In the genomic region with DNA sequence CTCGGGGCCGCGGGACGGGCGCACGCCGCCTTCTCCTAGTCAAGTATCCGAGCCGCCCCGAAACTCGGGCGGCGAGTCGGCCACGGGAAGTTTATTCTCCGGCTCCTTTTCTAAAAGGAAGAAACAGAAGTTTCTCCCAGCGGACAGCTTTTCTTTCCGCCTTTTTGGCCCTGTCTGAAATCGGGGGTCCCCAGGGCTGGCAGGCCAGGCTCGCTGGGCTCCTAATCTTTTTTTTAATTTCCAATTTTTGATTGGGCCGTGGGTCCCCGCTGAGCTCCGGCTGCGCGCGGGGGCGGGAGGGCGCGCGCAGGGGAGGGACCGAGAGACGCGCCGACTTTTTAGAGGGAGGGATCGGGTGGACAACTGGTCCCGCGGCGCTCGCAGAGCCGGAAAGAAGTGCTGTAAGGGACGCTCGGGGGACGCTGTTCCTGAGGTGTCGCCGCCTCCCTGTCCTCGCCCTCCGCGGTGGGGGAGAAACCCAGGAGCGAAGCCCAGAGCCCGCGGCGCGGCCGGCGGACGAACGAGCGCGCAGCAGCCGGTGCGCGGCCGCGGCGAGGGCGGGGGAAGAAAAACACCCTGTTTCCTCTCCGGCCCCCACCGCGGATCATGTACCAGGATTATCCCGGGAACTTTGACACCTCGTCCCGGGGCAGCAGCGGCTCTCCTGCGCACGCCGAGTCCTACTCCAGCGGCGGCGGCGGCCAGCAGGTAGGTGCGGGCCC, we compare ENCODE assay signal across 1 cellular context.
TF ChIP-seq lines count a peak whose summit lies in the region.

No MANE protein-coding gene starts in this region.

TF ChIP-seq in HEK293, 187 proteins besides CTCF, POLR2A, EP300 and RAD21 (continued from another document):
- TF ChIP-seq, protein P1, sequence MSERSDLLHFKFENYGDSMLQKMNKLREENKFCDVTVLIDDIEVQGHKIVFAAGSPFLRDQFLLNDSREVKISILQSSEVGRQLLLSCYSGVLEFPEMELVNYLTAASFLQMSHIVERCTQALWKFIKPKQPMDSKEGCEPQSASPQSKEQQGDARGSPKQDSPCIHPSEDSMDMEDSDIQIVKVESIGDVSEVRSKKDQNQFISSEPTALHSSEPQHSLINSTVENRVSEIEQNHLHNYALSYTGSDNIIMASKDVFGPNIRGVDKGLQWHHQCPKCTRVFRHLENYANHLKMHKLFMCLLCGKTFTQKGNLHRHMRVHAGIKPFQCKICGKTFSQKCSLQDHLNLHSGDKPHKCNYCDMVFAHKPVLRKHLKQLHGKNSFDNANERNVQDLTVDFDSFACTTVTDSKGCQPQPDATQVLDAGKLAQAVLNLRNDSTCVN (tag by site-specific recombination; optimal IDR thresholded peaks at IDR 0.05), result peak; percentile 76
- no peak for TF ChIP-seq ZNF24 (tag by site-specific recombination; IDR thresholded peaks at IDR 0.05)
- TF ChIP-seq, protein P2, sequence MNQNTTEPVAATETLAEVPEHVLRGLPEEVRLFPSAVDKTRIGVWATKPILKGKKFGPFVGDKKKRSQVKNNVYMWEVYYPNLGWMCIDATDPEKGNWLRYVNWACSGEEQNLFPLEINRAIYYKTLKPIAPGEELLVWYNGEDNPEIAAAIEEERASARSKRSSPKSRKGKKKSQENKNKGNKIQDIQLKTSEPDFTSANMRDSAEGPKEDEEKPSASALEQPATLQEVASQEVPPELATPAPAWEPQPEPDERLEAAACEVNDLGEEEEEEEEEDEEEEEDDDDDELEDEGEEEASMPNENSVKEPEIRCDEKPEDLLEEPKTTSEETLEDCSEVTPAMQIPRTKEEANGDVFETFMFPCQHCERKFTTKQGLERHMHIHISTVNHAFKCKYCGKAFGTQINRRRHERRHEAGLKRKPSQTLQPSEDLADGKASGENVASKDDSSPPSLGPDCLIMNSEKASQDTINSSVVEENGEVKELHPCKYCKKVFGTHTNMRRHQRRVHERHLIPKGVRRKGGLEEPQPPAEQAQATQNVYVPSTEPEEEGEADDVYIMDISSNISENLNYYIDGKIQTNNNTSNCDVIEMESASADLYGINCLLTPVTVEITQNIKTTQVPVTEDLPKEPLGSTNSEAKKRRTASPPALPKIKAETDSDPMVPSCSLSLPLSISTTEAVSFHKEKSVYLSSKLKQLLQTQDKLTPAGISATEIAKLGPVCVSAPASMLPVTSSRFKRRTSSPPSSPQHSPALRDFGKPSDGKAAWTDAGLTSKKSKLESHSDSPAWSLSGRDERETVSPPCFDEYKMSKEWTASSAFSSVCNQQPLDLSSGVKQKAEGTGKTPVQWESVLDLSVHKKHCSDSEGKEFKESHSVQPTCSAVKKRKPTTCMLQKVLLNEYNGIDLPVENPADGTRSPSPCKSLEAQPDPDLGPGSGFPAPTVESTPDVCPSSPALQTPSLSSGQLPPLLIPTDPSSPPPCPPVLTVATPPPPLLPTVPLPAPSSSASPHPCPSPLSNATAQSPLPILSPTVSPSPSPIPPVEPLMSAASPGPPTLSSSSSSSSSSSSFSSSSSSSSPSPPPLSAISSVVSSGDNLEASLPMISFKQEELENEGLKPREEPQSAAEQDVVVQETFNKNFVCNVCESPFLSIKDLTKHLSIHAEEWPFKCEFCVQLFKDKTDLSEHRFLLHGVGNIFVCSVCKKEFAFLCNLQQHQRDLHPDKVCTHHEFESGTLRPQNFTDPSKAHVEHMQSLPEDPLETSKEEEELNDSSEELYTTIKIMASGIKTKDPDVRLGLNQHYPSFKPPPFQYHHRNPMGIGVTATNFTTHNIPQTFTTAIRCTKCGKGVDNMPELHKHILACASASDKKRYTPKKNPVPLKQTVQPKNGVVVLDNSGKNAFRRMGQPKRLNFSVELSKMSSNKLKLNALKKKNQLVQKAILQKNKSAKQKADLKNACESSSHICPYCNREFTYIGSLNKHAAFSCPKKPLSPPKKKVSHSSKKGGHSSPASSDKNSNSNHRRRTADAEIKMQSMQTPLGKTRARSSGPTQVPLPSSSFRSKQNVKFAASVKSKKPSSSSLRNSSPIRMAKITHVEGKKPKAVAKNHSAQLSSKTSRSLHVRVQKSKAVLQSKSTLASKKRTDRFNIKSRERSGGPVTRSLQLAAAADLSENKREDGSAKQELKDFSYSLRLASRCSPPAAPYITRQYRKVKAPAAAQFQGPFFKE (tag by site-specific recombination; IDR thresholded peaks at IDR 0.05; ENCODE audit: borderline replicate concordance), result no peak
- TF ChIP-seq ZNF768 (tag by site-specific recombination; IDR thresholded peaks at IDR 0.05), result no peak
- TF ChIP-seq SP2 (tag by site-specific recombination; IDR thresholded peaks at IDR 0.05), result peak; percentile 83
- peak; percentile 51; the same call in 1 of the 2 replicates for TF ChIP-seq ZNF335 (tag by site-specific recombination; conservative IDR thresholded peaks at IDR 0.05)
- peak; percentile 50; the same call in 1 of the 2 replicates for TF ChIP-seq ZFHX2 (tag by site-specific recombination; conservative IDR thresholded peaks at IDR 0.05)
- TF ChIP-seq BCL11B (tag by site-specific recombination; IDR thresholded peaks at IDR 0.05; ENCODE audit: low read depth), result no peak
- TF ChIP-seq KLF8 (tag by site-specific recombination; IDR thresholded peaks at IDR 0.05), result peak; percentile 21; the same call in 1 of the 2 replicates
- TF ChIP-seq ZSCAN18 (tag by site-specific recombination; IDR thresholded peaks at IDR 0.05), result no peak
- TF ChIP-seq ZNF664 (tag by site-specific recombination; IDR thresholded peaks at IDR 0.05), result no peak
- no peak for TF ChIP-seq FEZF1 (tag by site-specific recombination; IDR thresholded peaks at IDR 0.05)
- TF ChIP-seq ZIC2 (tag by site-specific recombination; IDR thresholded peaks at IDR 0.05), result peak; percentile 21; the same call in 1 of the 2 replicates
- TF ChIP-seq ZNF639 (tag by site-specific recombination; IDR thresholded peaks at IDR 0.05), result no peak
